Comparison of ENCODE assay signal across 1 cellular context in genomic region chr9:109534151-109534550, GRCh38.
TF ChIP-seq lines count a peak whose summit lies in the region.

No MANE protein-coding gene starts in this region.

TF ChIP-seq in GM23338, 12 proteins besides CTCF, POLR2A, EP300 and RAD21 (continued from another document):
- TF ChIP-seq ZNF462 (CRISPR knock-in tag; IDR thresholded peaks at IDR 0.05): no peak
- no peak for TF ChIP-seq JUNB (IDR thresholded peaks at IDR 0.05; ENCODE audit: unreplicated experiment)
- TF ChIP-seq EZH2 (IDR thresholded peaks at IDR 0.05; ENCODE audit: low read depth, unreplicated experiment): no peak
TF ChIP-seq in GM23338: peak in this region for 0.
